10 cellular contexts compared by ENCODE assay signal in the genomic region with DNA sequence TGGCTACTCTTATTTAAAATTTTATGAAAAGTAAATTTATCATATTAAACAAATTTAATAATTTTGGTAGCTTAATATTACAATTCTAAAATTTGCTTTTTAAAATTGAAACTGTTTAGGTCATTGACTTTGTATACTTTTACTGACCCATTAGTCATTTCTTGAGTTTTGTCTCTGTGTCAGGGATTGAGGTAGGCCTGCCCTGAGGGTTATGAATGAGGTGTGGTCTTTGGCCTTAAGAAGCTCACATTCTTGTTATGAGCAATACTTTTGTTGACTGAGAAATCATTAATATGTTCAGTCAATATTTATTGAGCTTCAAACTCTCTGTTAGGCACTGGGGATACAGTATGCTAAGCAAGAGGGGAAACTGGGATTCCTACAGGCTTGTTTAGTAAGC. TPM values are rescaled to one million over a fixed set of nuclear protein-coding genes. Genes with fewer than 3 reads are reported as not detected.
DNase-seq lines count a peak whose midpoint lies in the region; ATAC-seq and TF ChIP-seq lines count a peak whose summit lies in the region.
"Had no signal": no experiment of that assay in that cellular context is flagged by ENCODE, and none has a peak within 500 bp of the region (broad histone marks: within the 10 kb centered on the region; RNA-seq: fewer than 3 reads in every experiment).

No MANE protein-coding gene starts in this region.

- TF ChIP-seq POLR2A in GM18505 (IDR thresholded peaks at IDR 0.05; ENCODE audit: borderline replicate concordance, extremely low read depth, insufficient read depth, insufficient read length), result no peak
- no peak for TF ChIP-seq POLR2A in transverse colon (IDR thresholded peaks at IDR 0.05)

- no peak overlapping the region for H3K4me3 ChIP-seq in mammary epithelial cell (replicated peaks in 1 of 3; ENCODE audit: insufficient read depth in 1 of 3, low read depth in 2 of 3, low read length in 3 of 3)
- H3K4me3 ChIP-seq in transverse colon, result no peak overlapping the region
- H3K4me3 ChIP-seq: SJSA1 had no signal

- peak; percentile 68 for DNase-seq in mammary epithelial cell
- DNase-seq in transverse colon, result no peak
- DNase-seq in pons (ENCODE audit: low spot score), result no peak
- no peak for DNase-seq in 8988T
- no peak for DNase-seq in NCI-H82 treated with DMSO at 0.1 percent for 48 hours (lab: John Stamatoyannopoulos, UW; ENCODE audit: unreplicated experiment)

- H3K4me2 ChIP-seq in mammary epithelial cell (ENCODE audit: insufficient read depth, low read depth, low read length), result peak overlapping the region; percentile 47

- dilution Hi-C loops in mammary epithelial cell (cut with HindIII; ENCODE audit: low sequenced_read_pairs), result no loop called here

- no peaks in the 10 kb centered on the region for H4K20me1 ChIP-seq in mammary epithelial cell (ENCODE audit: insufficient read depth, low read length)

- H3K9me3 ChIP-seq in mammary epithelial cell (replicated peaks; ENCODE audit: insufficient read depth, low read length), result no peaks in the 10 kb centered on the region
- no peaks in the 10 kb centered on the region for H3K9me3 ChIP-seq in transverse colon
- H3K9me3 ChIP-seq: SJSA1 had no signal

- no peaks in the 10 kb centered on the region for H3K79me2 ChIP-seq in mammary epithelial cell (ENCODE audit: insufficient read depth, low read length)

- no peak overlapping the region for H3K9ac ChIP-seq in mammary epithelial cell (ENCODE audit: insufficient read depth, low read length)

- BruUV-seq in mammary epithelial cell (replicated peaks; lab: Mats Ljungman, UMichigan), result no TSS peak

- in situ Hi-C loops in mammary epithelial cell (cut with MboI; ENCODE audit: low sequenced_read_pairs in 2 of 2) (loop anchor here (10.0 to 25.0 kb wide), 2 partner anchors 81 to 178 kb away; no protein-coding TSS in a partner anchor), transverse colon (cut with MboI; ENCODE audit: low pct_ligation_motif_present in 1 of 4, low pct_unique_long_range_greater_than_20kb in 1 of 4, low sequenced_read_pairs in 3 of 4) (loop anchor here in 1 of 4 donors (10.0 kb wide), 1 partner anchor 81 kb away; no protein-coding TSS in a partner anchor)

- TF ChIP-seq CTCF in mammary epithelial cell (conservative IDR thresholded peaks at IDR 0.05 in 1 of 2, IDR thresholded peaks at IDR 0.05 in 1 of 2; ENCODE audit: extremely low read depth in 1 of 2, insufficient read depth in 1 of 2, low read depth in 1 of 2, low read length in 2 of 2), result no peak
- no peak for TF ChIP-seq CTCF in transverse colon (IDR thresholded peaks at IDR 0.05)

- H3K27me3 ChIP-seq in mammary epithelial cell (ENCODE audit: insufficient read depth, low read length) (no peaks in the 10 kb centered on the region), transverse colon (no peaks in the 10 kb centered on the region)
- H3K27me3 ChIP-seq: SJSA1 had no signal

- CTCF ChIA-PET in mammary epithelial cell (lab: Charles Lee; ENCODE audit: low non-redundant PET), result interaction anchor here (0.6 to 0.7 kb wide), 2 partner anchors 151 to 173 kb away, joined by 3 to 4 read pairs; no protein-coding TSS in a partner anchor

- ATAC-seq in GM18505 (IDR thresholded peaks at IDR 0.05; ENCODE audit: unreplicated experiment) (peak; percentile 61), GM21447 (IDR thresholded peaks at IDR 0.05; ENCODE audit: unreplicated experiment) (peak; percentile 57), HG03103 (IDR thresholded peaks at IDR 0.05; ENCODE audit: low read depth, unreplicated experiment) (peak; percentile 55)
- ATAC-seq: sciatic nerve had no signal

- peak overlapping the region; percentile 47 for H3K27ac ChIP-seq in mammary epithelial cell (ENCODE audit: insufficient read depth, low read depth, low read length)
- H3K27ac ChIP-seq in transverse colon, result no peak overlapping the region
- H3K27ac ChIP-seq: SJSA1 had no signal

- no peak overlapping the region for H2AFZ ChIP-seq in mammary epithelial cell (ENCODE audit: low read depth, low read length)

- intact Hi-C loops in mammary epithelial cell (cut with micrococcal nuclease) (loop anchor here (10.0 kb wide), 1 partner anchor 201 kb away; a partner anchor contains a TSS), transverse colon (cut with DNase I; ENCODE audit: low total_unique reads) (no loop called here)

- no peak for TF ChIP-seq EP300 in transverse colon (IDR thresholded peaks at IDR 0.05; ENCODE audit: low read depth)

- H3K36me3 ChIP-seq in mammary epithelial cell (ENCODE audit: insufficient read depth, low read length) (no peaks in the 10 kb centered on the region), transverse colon (no peaks in the 10 kb centered on the region)
- H3K36me3 ChIP-seq: SJSA1 had no signal

- H3K4me1 ChIP-seq in mammary epithelial cell (ENCODE audit: insufficient read depth, low read length) (peaks cover 24% of the 10 kb centered on the region), transverse colon (peaks cover 0 to 36% (median 7%) of the 10 kb centered on the region in 4 donors)

RNA-seq across cellular contexts. Expression of a gene that starts 47.0 kb away (rescaled TPM):
- 10 to 100 TPM; 14.3 to 47.9 TPM for total RNA-seq in mammary epithelial cell
- polyA plus RNA-seq in mammary epithelial cell, result 40.1 TPM
- 14.2 TPM for polyA minus RNA-seq in mammary epithelial cell
- 10 to 100 TPM in 2 of 4 donors, 1 to 10 TPM in 2; 1.4 to 24.6 (median 7.6) TPM for total RNA-seq in transverse colon
